Comparison of ENCODE assay signal across 8 cellular contexts in the genomic region with DNA sequence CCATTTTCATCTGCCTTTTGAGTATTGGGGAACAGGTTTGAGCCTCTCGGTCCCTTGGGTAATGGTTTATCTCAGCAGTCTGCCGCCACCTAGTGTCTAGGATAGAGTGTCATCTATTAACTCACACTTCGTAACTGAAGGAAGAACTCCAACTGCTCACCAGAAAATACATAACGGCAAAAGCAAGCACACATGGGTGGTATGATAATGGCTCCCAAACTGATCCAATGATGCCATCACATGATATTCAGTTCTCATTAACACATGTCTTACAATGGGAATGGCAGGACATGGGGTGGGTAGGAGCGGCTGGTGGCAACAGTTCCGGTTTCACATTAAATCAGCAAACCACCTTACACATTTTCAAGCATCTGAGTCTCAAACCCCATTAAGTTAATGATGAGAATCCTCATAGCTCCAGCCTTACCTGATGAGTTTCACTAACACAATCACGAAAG.
DNase-seq lines count a peak whose midpoint lies in the region; ATAC-seq and TF ChIP-seq lines count a peak whose summit lies in the region.

No MANE protein-coding gene starts in this region.

- POLR2A ChIA-PET in T-cell (lab: Charles Lee) = interaction anchor here in 1 of 2 donors (0.6 kb wide), 1 partner anchor 947 kb away, joined by 3 read pairs; no protein-coding TSS in a partner anchor

- H3K27ac ChIP-seq in colonic mucosa = no peak overlapping the region

- no peaks in the 10 kb centered on the region for H3K36me3 Mint-ChIP-seq in T-cell

- peak; percentile 45 for TF ChIP-seq CTCF in colonic mucosa (IDR thresholded peaks at IDR 0.05)

- H3K27ac Mint-ChIP-seq in T-cell = no peak overlapping the region

- intact Hi-C loops in colonic mucosa (cut with DNase I) = loop anchor here (2.0 to 10.0 kb wide), 5 partner anchors 111 to 949 kb away; a partner anchor contains a TSS

- H3K27me3 ChIP-seq in colonic mucosa = no peaks in the 10 kb centered on the region

- H3K4me1 Mint-ChIP-seq in T-cell = peaks cover 0 to 2% (median 0%) of the 10 kb centered on the region in 3 donors

- CTCF ChIA-PET in T-cell (lab: Charles Lee) = interaction anchor here in 1 of 2 donors (0.6 to 1.5 kb wide), 2 partner anchors 951 to 1022 kb away, joined by 4 read pairs; no protein-coding TSS in a partner anchor

- H3K36me3 ChIP-seq in colonic mucosa = no peaks in the 10 kb centered on the region

- H3K9ac ChIP-seq in colonic mucosa (ENCODE audit: low read depth in 2 of 2, low read length in 2 of 2) = no peak overlapping the region

- no peaks in the 10 kb centered on the region for H3K4me1 ChIP-seq in colonic mucosa

- H3K27me3 Mint-ChIP-seq in T-cell = peaks cover 12 to 26% of the 10 kb centered on the region in 2 donors

- no peaks in the 10 kb centered on the region for H3K9me3 Mint-ChIP-seq in T-cell

- no peaks in the 10 kb centered on the region for H3K9me3 ChIP-seq in colonic mucosa

- no peak overlapping the region for H3K4me3 ChIP-seq in colonic mucosa

- peak; percentile 45 for ATAC-seq in HG02588 (IDR thresholded peaks at IDR 0.05; ENCODE audit: unreplicated experiment)
- no peak for ATAC-seq in T-cell (replicated peaks in 1 of 4)
- ATAC-seq in stimulated activated naive CD8-positive, alpha-beta T cell treated with anti-CD3 and anti-CD28 coated beads, Interleukin-15, Interleukin-2, amounts not matched to agents 100 U/mL and 50 U/mL, for 24 hours = peak; percentile 63

- DNase-seq in activated T-cell treated with anti-CD3 and anti-CD28 coated beads for 1 hour (ENCODE audit: low read depth) (peak; percentile 3), NCI-H1105 treated with DMSO at 0.1 percent for 48 hours (lab: John Stamatoyannopoulos, UW) (peak; percentile 85), T-cell (peak in 20 of 34 experiments; percentile 1 to 27 (median 8)), colonic mucosa (peak; percentile 68), lung microvascular endothelial cell (ENCODE audit: low read depth in 2 of 2) (peak; percentile 82 to 85)
- no peak for DNase-seq in activated T-cell treated with anti-CD3 and anti-CD28 coated beads, Interleukin-2, amount 50 U/mL, for 1 hour
- DNase-seq in stimulated activated naive CD8-positive, alpha-beta T cell treated with anti-CD3 and anti-CD28 coated beads, Interleukin-15, Interleukin-2, amounts not matched to agents 100 U/mL and 50 U/mL, for 24 hours = peak; percentile 25

- H3K4me3 Mint-ChIP-seq in T-cell = no peak overlapping the region

Comparison
In these comparisons a context has a peak if more than half of its experiments do, and no peak if none do; other contexts are left out.
1. ATAC-seq: peak in HG02588 (single experiment) and stimulated activated naive CD8-positive, alpha-beta T cell treated with anti-CD3 and anti-CD28 coated beads, Interleukin-15, Interleukin-2, amounts not matched to agents 100 U/mL and 50 U/mL, for 24 hours (single experiment); none in T-cell (0 of 4).